1 cellular context compared by ENCODE assay signal in the genomic region with DNA sequence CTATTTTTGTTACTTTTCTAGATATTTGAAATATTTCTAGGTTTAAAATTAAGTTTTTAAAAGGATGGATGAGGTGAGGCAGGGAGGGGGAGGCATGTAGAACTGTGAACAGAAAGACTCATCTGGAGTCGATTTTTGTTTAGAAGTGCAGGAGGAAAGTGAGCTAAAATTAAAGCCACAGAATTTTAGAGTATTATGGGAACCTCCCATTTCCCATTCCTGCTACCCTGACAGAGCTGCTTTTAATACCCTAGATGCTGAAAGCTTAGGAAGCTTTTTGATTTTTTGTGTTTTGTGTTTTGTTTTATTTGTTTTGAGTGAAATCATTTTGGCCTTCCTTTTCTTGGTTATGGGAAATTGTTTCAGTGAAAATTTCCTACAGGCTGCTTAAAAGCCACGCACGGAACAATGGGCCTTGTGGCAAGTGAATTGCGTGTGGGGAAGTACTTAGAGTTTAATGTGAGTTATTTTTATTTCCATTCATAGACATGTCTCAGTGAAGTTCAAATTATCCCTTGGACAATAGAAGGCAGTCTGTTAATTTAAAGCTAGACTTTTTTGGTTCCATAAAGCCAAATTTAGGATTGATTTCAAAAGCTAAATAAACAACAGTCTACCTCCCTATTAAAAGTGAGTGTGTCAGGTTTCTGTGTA.
TF ChIP-seq lines count a peak whose summit lies in the region.

No MANE protein-coding gene starts in this region.

TF ChIP-seq in H1, 55 proteins besides CTCF, POLR2A, EP300 and RAD21:
- TF ChIP-seq RNF2 (IDR thresholded peaks at IDR 0.05; ENCODE audit: borderline replicate concordance, low read depth, low read length, missing control alignments, poor library complexity, severe bottlenecking) (no peak), CREB1 (IDR thresholded peaks at IDR 0.05) (no peak), NANOG (IDR thresholded peaks at IDR 0.05; ENCODE audit: insufficient read depth, low read depth, low read length, poor library complexity, severe bottlenecking) (no peak), SUZ12 (IDR thresholded peaks at IDR 0.05; ENCODE audit: low read length) (no peak), FOSL1 (IDR thresholded peaks at IDR 0.05; ENCODE audit: insufficient read depth, low read depth, low read length) (no peak)
